ENCODE assay signal across 7 cellular contexts in the genomic region with DNA sequence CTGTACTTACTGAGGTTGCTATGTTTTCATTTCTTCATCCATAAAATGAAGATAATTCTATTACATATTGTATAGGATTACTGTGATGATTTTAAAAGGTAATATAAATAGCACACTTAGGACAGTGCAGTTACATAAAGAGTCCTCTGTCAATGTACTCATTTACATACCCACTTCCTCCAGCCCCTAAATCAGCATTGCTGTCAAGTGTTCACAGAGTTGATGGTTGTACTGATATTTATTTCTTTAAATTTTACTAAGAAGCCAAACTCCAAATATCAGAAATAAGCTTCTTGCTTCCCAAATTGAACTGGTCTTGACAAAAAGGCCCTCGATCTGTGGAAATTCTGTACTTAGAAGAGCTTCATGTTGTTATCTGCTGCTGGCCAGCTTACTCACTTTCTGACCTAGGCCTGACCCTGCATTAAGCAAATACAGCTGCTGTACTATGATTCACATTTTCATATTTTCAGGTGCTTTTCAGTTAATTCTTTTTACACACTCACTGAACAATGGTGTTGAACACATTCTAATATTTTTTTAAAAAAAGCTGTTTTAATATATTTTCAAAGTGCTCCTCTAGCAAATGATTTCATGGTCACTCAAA.
DNase-seq lines count a peak whose midpoint lies in the region; ATAC-seq and TF ChIP-seq lines count a peak whose summit lies in the region.

No MANE protein-coding gene starts in this region.

- H3K4me3 ChIP-seq in foreskin fibroblast (ENCODE audit: low read depth in 1 of 2, low read length in 2 of 2), result no peak overlapping the region

- no peaks in the 10 kb centered on the region for H3K36me3 Mint-ChIP-seq in T-helper 17 cell (ENCODE audit: low read depth)

- no peaks in the 10 kb centered on the region for H3K27me3 Mint-ChIP-seq in T-helper 17 cell

- peak overlapping the region; percentile 47 for H3K27ac Mint-ChIP-seq in T-helper 17 cell

- TF ChIP-seq CTCF in foreskin fibroblast (IDR thresholded peaks at IDR 0.05; ENCODE audit: low read depth, low read length), result no peak

- H3K4me1 Mint-ChIP-seq in T-helper 17 cell, result peaks cover 14% of the 10 kb centered on the region

- no peak overlapping the region for H3K4me3 Mint-ChIP-seq in T-helper 17 cell

- ATAC-seq in GM19043 (IDR thresholded peaks at IDR 0.05; ENCODE audit: low read depth, unreplicated experiment) (peak; percentile 76), HG03066 (IDR thresholded peaks at IDR 0.05; ENCODE audit: low read depth, unreplicated experiment) (peak; percentile 66), T-helper 17 cell (no peak)

- no peaks in the 10 kb centered on the region for H3K9me3 ChIP-seq in T-helper 17 cell (ENCODE audit: control insufficient read depth, low read length, poor library complexity, severe bottlenecking)

- DNase-seq in T-helper 17 cell (no peak), non-pigmented ciliary epithelial cell (ENCODE audit: low read depth) (peak; percentile 42), foreskin fibroblast (no peak), HUDEP-2 (lab: John Stamatoyannopoulos, UW; ENCODE audit: unreplicated experiment in 76 of 76) (no peak)
- DNase-seq in activated CD4-positive, CD25-positive, alpha-beta regulatory T cell treated with anti-CD3 and anti-CD28 coated beads, Interleukin-2, amount 50 U/mL, for 72 hours, result no peak
